ENCODE assay signal across 15 cellular contexts in genomic region chr18:1998121-1998520, GRCh38.
"Had no signal": no experiment of that assay in that cellular context is flagged by ENCODE, and none has a peak within 500 bp of the region (broad histone marks: within the 10 kb centered on the region; RNA-seq: fewer than 3 reads in every experiment).

No MANE protein-coding gene starts in this region.

- DNase-seq: activated naive CD4-positive, alpha-beta T cell; activated naive CD8-positive, alpha-beta T cell treated with anti-CD3 and anti-CD28 coated beads for 36 hours; activated T-cell treated with anti-CD3 and anti-CD28 coated beads, Interleukin-2, amount 50 U/mL, for 24 hours; cerebellar nuclear complex; heart right ventricle; lower lobe of right lung; naive thymus-derived CD8-positive, alpha-beta T cell; spleen; stimulated activated CD4-positive, alpha-beta T cell treated with anti-CD3 and anti-CD28 coated beads, Interleukin-4, amount 100 ng/mL, for 24 hours; stimulated activated naive CD8-positive, alpha-beta T cell treated with anti-CD3 and anti-CD28 coated beads, Interleukin-15, Interleukin-2, amounts not matched to agents 100 U/mL and 50 U/mL, for 24 hours; T-helper 9 cell; upper lobe of left lung had no signal

- ATAC-seq: heart right ventricle; left lobe of liver; lower lobe of right lung; naive thymus-derived CD8-positive, alpha-beta T cell; stimulated activated naive CD8-positive, alpha-beta T cell treated with anti-CD3 and anti-CD28 coated beads, Interleukin-15, Interleukin-2, amounts not matched to agents 100 U/mL and 50 U/mL, for 24 hours had no signal

- H3K4me3 ChIP-seq: coronary artery, heart right ventricle, lower lobe of right lung, spleen, upper lobe of left lung had no signal

- H3K4me1 ChIP-seq: lower lobe of right lung, spleen had no signal

- FAIRE-seq: keratinocyte had no signal

- H3K27me3 ChIP-seq: heart right ventricle, spleen, upper lobe of left lung had no signal

- H3K9me3 ChIP-seq: heart right ventricle, lower lobe of right lung, spleen, upper lobe of left lung had no signal

- H3K36me3 ChIP-seq: heart right ventricle, lower lobe of right lung, spleen, upper lobe of left lung had no signal
